2 cellular contexts compared by ENCODE assay signal in the genomic region with DNA sequence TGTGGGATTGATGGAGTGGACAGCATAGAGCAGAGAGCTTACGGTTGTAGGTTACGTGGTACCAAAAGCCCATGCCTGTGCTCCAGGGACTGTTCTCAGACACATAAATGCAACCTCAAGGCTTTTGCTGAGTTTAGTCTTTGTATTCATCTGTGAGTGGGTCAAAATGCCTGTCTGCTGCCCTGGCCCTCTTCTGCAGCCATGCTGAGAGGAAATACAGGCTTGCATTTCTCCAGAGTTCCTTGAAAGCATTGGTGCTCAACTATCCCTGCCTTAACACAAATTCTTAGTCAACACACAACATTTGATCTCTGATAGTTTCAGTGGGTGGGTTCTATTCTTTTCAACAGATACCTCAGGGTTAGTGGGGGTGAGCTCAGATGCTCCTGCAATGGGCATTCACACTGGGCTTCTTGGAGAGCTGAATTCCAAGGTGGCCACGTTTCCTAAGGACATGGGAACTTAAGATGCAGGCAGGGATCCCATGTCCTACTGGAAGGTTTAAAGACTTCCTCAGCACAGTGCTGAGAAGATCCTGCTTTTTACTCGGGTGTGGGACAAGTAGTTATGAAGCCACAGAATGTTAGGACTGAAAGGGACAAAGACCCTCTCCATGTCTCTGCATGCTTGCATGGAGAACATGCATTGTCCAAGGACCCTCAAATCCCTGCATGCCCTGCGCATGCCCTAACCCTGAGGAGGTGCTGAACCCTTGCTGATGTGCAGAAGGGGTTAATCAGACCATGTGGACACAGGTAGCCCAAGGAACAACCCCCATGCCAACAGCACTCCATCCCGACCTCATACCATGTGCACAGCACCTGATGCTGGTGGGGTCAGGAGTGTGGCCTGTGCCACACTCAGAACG.
TF ChIP-seq lines count a peak whose summit lies in the region.

No MANE protein-coding gene starts in this region.

TF ChIP-seq in GM12891, 5 proteins besides CTCF, POLR2A, EP300 and RAD21 (continued from another document):
- TF ChIP-seq POLR2AphosphoS5 (IDR thresholded peaks at IDR 0.05; ENCODE audit: low read depth, low read length) (no peak), POU2F2 (IDR thresholded peaks at IDR 0.05; ENCODE audit: low read depth, low read length) (no peak)

TF ChIP-seq in SK-N-SH treated with all-trans-retinoic acid at 6 μM for 48 hours, 23 proteins besides CTCF, POLR2A, EP300 and RAD21:
- TF ChIP-seq, protein P1, sequence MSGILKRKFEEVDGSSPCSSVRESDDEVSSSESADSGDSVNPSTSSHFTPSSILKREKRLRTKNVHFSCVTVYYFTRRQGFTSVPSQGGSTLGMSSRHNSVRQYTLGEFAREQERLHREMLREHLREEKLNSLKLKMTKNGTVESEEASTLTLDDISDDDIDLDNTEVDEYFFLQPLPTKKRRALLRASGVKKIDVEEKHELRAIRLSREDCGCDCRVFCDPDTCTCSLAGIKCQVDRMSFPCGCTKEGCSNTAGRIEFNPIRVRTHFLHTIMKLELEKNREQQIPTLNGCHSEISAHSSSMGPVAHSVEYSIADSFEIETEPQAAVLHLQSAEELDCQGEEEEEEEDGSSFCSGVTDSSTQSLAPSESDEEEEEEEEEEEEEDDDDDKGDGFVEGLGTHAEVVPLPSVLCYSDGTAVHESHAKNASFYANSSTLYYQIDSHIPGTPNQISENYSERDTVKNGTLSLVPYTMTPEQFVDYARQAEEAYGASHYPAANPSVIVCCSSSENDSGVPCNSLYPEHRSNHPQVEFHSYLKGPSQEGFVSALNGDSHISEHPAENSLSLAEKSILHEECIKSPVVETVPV (CRISPR knock-in tag; IDR thresholded peaks at IDR 0.05) = no peak
- TF ChIP-seq, protein P2, sequence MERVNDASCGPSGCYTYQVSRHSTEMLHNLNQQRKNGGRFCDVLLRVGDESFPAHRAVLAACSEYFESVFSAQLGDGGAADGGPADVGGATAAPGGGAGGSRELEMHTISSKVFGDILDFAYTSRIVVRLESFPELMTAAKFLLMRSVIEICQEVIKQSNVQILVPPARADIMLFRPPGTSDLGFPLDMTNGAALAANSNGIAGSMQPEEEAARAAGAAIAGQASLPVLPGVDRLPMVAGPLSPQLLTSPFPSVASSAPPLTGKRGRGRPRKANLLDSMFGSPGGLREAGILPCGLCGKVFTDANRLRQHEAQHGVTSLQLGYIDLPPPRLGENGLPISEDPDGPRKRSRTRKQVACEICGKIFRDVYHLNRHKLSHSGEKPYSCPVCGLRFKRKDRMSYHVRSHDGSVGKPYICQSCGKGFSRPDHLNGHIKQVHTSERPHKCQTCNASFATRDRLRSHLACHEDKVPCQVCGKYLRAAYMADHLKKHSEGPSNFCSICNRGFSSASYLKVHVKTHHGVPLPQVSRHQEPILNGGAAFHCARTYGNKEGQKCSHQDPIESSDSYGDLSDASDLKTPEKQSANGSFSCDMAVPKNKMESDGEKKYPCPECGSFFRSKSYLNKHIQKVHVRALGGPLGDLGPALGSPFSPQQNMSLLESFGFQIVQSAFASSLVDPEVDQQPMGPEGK (CRISPR knock-in tag; IDR thresholded peaks at IDR 0.05; ENCODE audit: borderline replicate concordance) = no peak
- TF ChIP-seq BACH2 (CRISPR knock-in tag; IDR thresholded peaks at IDR 0.05; ENCODE audit: borderline replicate concordance) (no peak), ZNF8 (CRISPR knock-in tag; IDR thresholded peaks at IDR 0.05) (no peak), ZNF70 (CRISPR knock-in tag; IDR thresholded peaks at IDR 0.05) (no peak), ZFP30 (CRISPR knock-in tag; IDR thresholded peaks at IDR 0.05) (no peak), PPARA (CRISPR knock-in tag; IDR thresholded peaks at IDR 0.05; ENCODE audit: borderline replicate concordance) (no peak), ESRRG (CRISPR knock-in tag; IDR thresholded peaks at IDR 0.05) (no peak), RARB (CRISPR knock-in tag; IDR thresholded peaks at IDR 0.05) (no peak), ZNF565 (CRISPR knock-in tag; conservative IDR thresholded peaks at IDR 0.05; ENCODE audit: low read depth) (no peak)
